In genomic region chr5:179375966-179376365, GRCh38 we compare ENCODE assay signal across 24 cellular contexts. TPM values are rescaled to one million over a fixed set of nuclear protein-coding genes. Genes with fewer than 3 reads are reported as not detected.
DNase-seq lines count a peak whose midpoint lies in the region; ATAC-seq, FAIRE-seq and TF ChIP-seq lines count a peak whose summit lies in the region.
"Had no signal": no experiment of that assay in that cellular context is flagged by ENCODE, and none has a peak within 500 bp of the region (broad histone marks: within the 10 kb centered on the region; RNA-seq: fewer than 3 reads in every experiment).

No MANE protein-coding gene starts in this region.

- no peaks in the 10 kb centered on the region for H3K79me2 ChIP-seq in H9 (ENCODE audit: insufficient read depth, low read length)

- no peak overlapping the region for H3T11ph ChIP-seq in H9 (ENCODE audit: low read length)

- H3K36me3 Mint-ChIP-seq in H9 (ENCODE audit: insufficient read depth in 1 of 3, low read depth in 3 of 3) (peaks cover 0 to 5% (median 4%) of the 10 kb centered on the region in 3 experiments; a peak in 5 of 7 replicates), type B pancreatic cell (no peaks in the 10 kb centered on the region)
- H3K36me3 Mint-ChIP-seq: CD4-positive, alpha-beta memory T cell had no signal

- no peak overlapping the region for H3K4me2 ChIP-seq in H9 (ENCODE audit: insufficient read depth, insufficient read length, low read length)
- H3K4me2 ChIP-seq: A549, PC-9 had no signal

- TF ChIP-seq POLR2A in GM12891 (IDR thresholded peaks at IDR 0.05; ENCODE audit: low read depth, low read length) (no peak), erythroblast (IDR thresholded peaks at IDR 0.05; ENCODE audit: low read length) (no peak)

- H3K27me3 ChIP-seq in H9 (ENCODE audit: insufficient read depth, low read length) = no peaks in the 10 kb centered on the region

- no peak overlapping the region for H3K56ac ChIP-seq in H9 (ENCODE audit: insufficient read length, low read depth, low read length)

- no peaks in the 10 kb centered on the region for H3K23me2 ChIP-seq in H9 (ENCODE audit: insufficient read length, low read depth, low read length, poor library complexity, severe bottlenecking)

- DNase-seq in GM12891 (ENCODE audit: insufficient read length, low spot score) (peak; percentile 6), H9 (peak; percentile 19), kidney (peak; percentile 36), type B pancreatic cell (ENCODE audit: extremely low spot score, unreplicated experiment) (peak; percentile 52), erythroblast (lab: John Stamatoyannopoulos, UW) (no peak)
- DNase-seq: C1 segment of cervical spinal cord; CD4-positive, alpha-beta memory T cell; COR-L47; GDM1; NCI-H1048; NCI-H1417; NCI-H1694; NCI-H2029 treated with DMSO at 0.1 percent for 48 hours; NCI-H446 treated with DMSO at 0.1 percent for 48 hours; NCI-H526 treated with DMSO at 0.1 percent for 48 hours; PC-9; Right ventricle myocardium superior had no signal

- no peak overlapping the region for H2BK12ac ChIP-seq in H9 (ENCODE audit: insufficient read length, low read depth, low read length)

- intact Hi-C loops in kidney (cut with DNase I) = no loop called here

- no peak overlapping the region for H3K23ac ChIP-seq in H9 (ENCODE audit: insufficient read length, low read depth, low read length)

- no peak overlapping the region for H2BK15ac ChIP-seq in H9 (ENCODE audit: low read depth, low read length)

- H3K9ac ChIP-seq in H9 (ENCODE audit: extremely low read depth, insufficient read length, low read length) (no peak overlapping the region), kidney (ENCODE audit: low read length in 2 of 2) (no peak overlapping the region)

- H2BK120ac ChIP-seq in H9 (ENCODE audit: low read depth, low read length, poor library complexity, severe bottlenecking) = no peak overlapping the region

- no peaks in the 10 kb centered on the region for H3K36me3 ChIP-seq in kidney (ENCODE audit: control insufficient read depth in 1 of 2, insufficient read depth in 2 of 2, low read length in 2 of 2)

- H2BK5ac ChIP-seq in H9 (ENCODE audit: insufficient read length, low read length) = no peak overlapping the region

- no peak overlapping the region for H3K14ac ChIP-seq in H9 (ENCODE audit: insufficient read depth, low read length)

- H2AK5ac ChIP-seq in H9 (ENCODE audit: insufficient read length, low read length) = no peak overlapping the region

- H3K9me3 ChIP-seq in H9 (ENCODE audit: control insufficient read depth, low read depth, low read length) = no peaks in the 10 kb centered on the region
- H3K9me3 ChIP-seq in kidney (ENCODE audit: control insufficient read depth in 1 of 2, low read length in 2 of 2) = no peaks in the 10 kb centered on the region
- H3K9me3 ChIP-seq: A549 had no signal

- H3K4me3 Mint-ChIP-seq in H9 = no peak overlapping the region
- no peak overlapping the region for H3K4me3 Mint-ChIP-seq in type B pancreatic cell
- H3K4me3 Mint-ChIP-seq: CD4-positive, alpha-beta memory T cell had no signal

- WGBS in H9 (ENCODE audit: extremely low coverage, insufficient read length, low lambda C conversion rate) = no CpG with 5 or more reads among the region's 2 CpGs

- H3K4me1 ChIP-seq in H9 (ENCODE audit: insufficient read depth, low read length) = no peaks in the 10 kb centered on the region
- peaks cover 0 to 4% of the 10 kb centered on the region in 2 donors for H3K4me1 ChIP-seq in kidney (ENCODE audit: control insufficient read depth in 1 of 2, insufficient read depth in 1 of 2, low read depth in 1 of 2, low read length in 2 of 2)
- H3K4me1 ChIP-seq: A549 had no signal

- FAIRE-seq in GM12891 (lab: Jason Lieb, UNC) = no peak
- no peak for FAIRE-seq in kidney (lab: Jason Lieb, UNC)
- FAIRE-seq: A549, GM12878, H54 had no signal

- no peak overlapping the region for H4K5ac ChIP-seq in H9 (ENCODE audit: insufficient read length, low read depth, low read length)

- TF ChIP-seq CTCF in H9 (conservative IDR thresholded peaks at IDR 0.05) (no peak), kidney (IDR thresholded peaks at IDR 0.05; ENCODE audit: borderline replicate concordance, extremely low read depth, insufficient read depth) (no peak), type B pancreatic cell (conservative IDR thresholded peaks at IDR 0.05) (no peak)

- H3K27ac ChIP-seq in H9 (ENCODE audit: insufficient read length, low read depth, low read length) (no peak overlapping the region), kidney (ENCODE audit: low read depth in 2 of 2, low read length in 2 of 2) (no peak overlapping the region)
- H3K27ac ChIP-seq: A549, PC-9 had no signal

- no peak overlapping the region for H3K18ac ChIP-seq in H9 (ENCODE audit: insufficient read length, low read depth, low read length)

- no peaks in the 10 kb centered on the region for H3K79me1 ChIP-seq in H9 (ENCODE audit: insufficient read depth, low read depth, low read length, poor library complexity, severe bottlenecking)

- H3K4me3 ChIP-seq in kidney (ENCODE audit: low read length in 2 of 2) = no peak overlapping the region
- H3K4me3 ChIP-seq: A549, GM12878, PC-9 had no signal

- no peak overlapping the region for H3K4ac ChIP-seq in H9 (ENCODE audit: low read depth, low read length)

- peaks cover 0 to 5% of the 10 kb centered on the region in 2 experiments; a peak in 2 of 4 replicates for H3K4me1 Mint-ChIP-seq in H9
- H3K4me1 Mint-ChIP-seq in type B pancreatic cell (ENCODE audit: unreplicated experiment) = no peaks in the 10 kb centered on the region
- H3K4me1 Mint-ChIP-seq: CD4-positive, alpha-beta memory T cell had no signal

- H3K27ac Mint-ChIP-seq in H9 (no peak overlapping the region), type B pancreatic cell (no peak overlapping the region)
- H3K27ac Mint-ChIP-seq: CD4-positive, alpha-beta memory T cell had no signal

- ATAC-seq in GM19035 (IDR thresholded peaks at IDR 0.05; ENCODE audit: unreplicated experiment) (no peak), GM18870 (IDR thresholded peaks at IDR 0.05; ENCODE audit: unreplicated experiment) (no peak)
- ATAC-seq: A549, GM12878 had no signal

- no peak overlapping the region for H2BK20ac ChIP-seq in H9 (ENCODE audit: low read depth, low read length, poor library complexity, severe bottlenecking)

- H3K9me3 Mint-ChIP-seq in H9 (peaks cover 8 to 12% of the 10 kb centered on the region in 2 experiments; a peak in 2 of 5 replicates), type B pancreatic cell (no peaks in the 10 kb centered on the region)
- H3K9me3 Mint-ChIP-seq: CD4-positive, alpha-beta memory T cell had no signal

- H4K20me1 ChIP-seq in H9 (ENCODE audit: control insufficient read depth, insufficient read depth, insufficient read length) = no peaks in the 10 kb centered on the region

- H2AFZ ChIP-seq in H9 (ENCODE audit: low read length) = no peak overlapping the region
- H2AFZ ChIP-seq: PC-9 had no signal

- no peak overlapping the region for H4K8ac ChIP-seq in H9 (replicated peaks; ENCODE audit: insufficient read length, low read depth, low read length)

- H4K91ac ChIP-seq in H9 (ENCODE audit: insufficient read length, low read depth, low read length) = no peak overlapping the region

- peaks cover 7% of the 10 kb centered on the region for H3K27me3 Mint-ChIP-seq in H9 (ENCODE audit: low read depth)
- H3K27me3 Mint-ChIP-seq in type B pancreatic cell = no peaks in the 10 kb centered on the region

TF ChIP-seq in GM12891, 5 proteins besides CTCF, POLR2A, EP300 and RAD21:
- TF ChIP-seq POLR2AphosphoS5 (IDR thresholded peaks at IDR 0.05; ENCODE audit: low read depth, low read length) (no peak), POU2F2 (IDR thresholded peaks at IDR 0.05; ENCODE audit: low read depth, low read length) (no peak), PAX5 (IDR thresholded peaks at IDR 0.05; ENCODE audit: insufficient read depth, low read length, severe bottlenecking) (no peak), SPI1 (IDR thresholded peaks at IDR 0.05; ENCODE audit: low read depth, low read length) (no peak)
TF ChIP-seq in GM12891: peak in this region for 0.

RNA-seq across cellular contexts. Expression of gene ADAMTS2, which starts 30.7 kb away (rescaled TPM):
- polyA plus RNA-seq in GM12891 (2012; ENCODE audit: low read depth, missing spikeins) = not detected
- 5.4 and 5.9 TPM in 2 replicates for total RNA-seq in H9 (2021)
- total RNA-seq in kidney = 13.6 TPM
- 2.0 TPM for polyA plus RNA-seq in kidney (ENCODE audit: insufficient read depth, low read depth, low replicate concordance)
- total RNA-seq in type B pancreatic cell (ENCODE audit: low replicate concordance) = 7.7 and 9.2 TPM in 2 replicates
- total RNA-seq: CD4-positive, alpha-beta memory T cell; HT-29; PC-9; SK-MEL-5 had no signal
- polyA plus RNA-seq: A549 had no signal

Comparison
In these comparisons a context has a peak if more than half of its experiments do, and no peak if none do; other contexts are left out.
1. DNase-seq: peak in GM12891 (single experiment), H9 (single experiment), kidney (single experiment) and type B pancreatic cell (single experiment); none in erythroblast (0 of 2).